ENCODE assay signal across 1 cellular context in genomic region chr13:46490129-46490528, GRCh38.
TF ChIP-seq lines count a peak whose summit lies in the region.

No MANE protein-coding gene starts in this region.

TF ChIP-seq in GM23338, 12 proteins besides CTCF, POLR2A, EP300 and RAD21 (continued from another document):
- TF ChIP-seq ZNF462 (CRISPR knock-in tag; IDR thresholded peaks at IDR 0.05) (no peak), EZH2phosphoT487 (IDR thresholded peaks at IDR 0.05; ENCODE audit: unreplicated experiment) (no peak), EZH2 (IDR thresholded peaks at IDR 0.05; ENCODE audit: low read depth, unreplicated experiment) (no peak)
